23 cellular contexts compared by ENCODE assay signal in the genomic region with DNA sequence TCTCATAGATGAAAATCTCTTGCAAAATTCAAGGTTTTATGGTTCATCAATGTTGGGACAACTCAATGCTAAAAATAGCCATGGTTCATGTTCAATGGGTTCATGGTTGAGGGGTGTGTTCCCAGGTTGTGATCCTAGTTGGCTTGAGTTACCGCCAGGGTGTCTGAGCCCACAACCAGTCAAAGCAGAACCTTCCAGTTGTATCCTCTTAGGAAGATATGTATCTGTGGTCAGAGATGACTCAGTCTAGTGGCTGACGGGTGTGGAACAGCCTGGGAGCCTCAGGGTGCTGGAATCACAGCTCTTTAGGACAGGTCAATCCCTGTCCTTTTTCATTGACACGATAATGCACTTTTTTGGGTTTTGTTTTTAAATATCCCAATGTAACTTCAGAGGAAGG.
DNase-seq lines count a peak whose midpoint lies in the region; FAIRE-seq and TF ChIP-seq lines count a peak whose summit lies in the region.
"Had no signal": no experiment of that assay in that cellular context is flagged by ENCODE, and none has a peak within 500 bp of the region (broad histone marks: within the 10 kb centered on the region; RNA-seq: fewer than 3 reads in every experiment).

No MANE protein-coding gene starts in this region.

- peaks cover 12% of the 10 kb centered on the region for H3K4me1 Mint-ChIP-seq in astrocyte (ENCODE audit: low read depth, unreplicated experiment)
- H3K4me1 Mint-ChIP-seq: activated CD8-positive, alpha-beta memory T cell treated with anti-CD3 and anti-CD28 coated beads, Interleukin-2, amount 10 ng/mL, durations not matched to agents 7 days and 5 days; CD14-positive monocyte; nephron progenitor cell had no signal

- H3K14ac ChIP-seq in neuronal stem cell (ENCODE audit: low read length), result no peak overlapping the region

- H3K9me3 Mint-ChIP-seq in astrocyte (ENCODE audit: unreplicated experiment), result peaks cover 25% of the 10 kb centered on the region

- no peak overlapping the region for H3K4me3 ChIP-seq in astrocyte (ENCODE audit: insufficient read depth, low read depth, low read length)
- H3K4me3 ChIP-seq in neuronal stem cell (ENCODE audit: low read length in 2 of 2), result no peak overlapping the region
- H3K4me3 ChIP-seq: HAP-1, SK-N-MC, upper lobe of left lung had no signal

- no peak overlapping the region for H2BK15ac ChIP-seq in neuronal stem cell (ENCODE audit: low read length)

- no peak overlapping the region for H2BK12ac ChIP-seq in neuronal stem cell (ENCODE audit: low read length)

- H3K4me2 ChIP-seq in astrocyte (ENCODE audit: low read length), result no peak overlapping the region
- no peak overlapping the region for H3K4me2 ChIP-seq in neuronal stem cell (ENCODE audit: insufficient read depth, low read length, poor library complexity, severe bottlenecking)

- no peak overlapping the region for H3K18ac ChIP-seq in neuronal stem cell (ENCODE audit: low read length)

- H3K27ac Mint-ChIP-seq in astrocyte (ENCODE audit: unreplicated experiment), result no peak overlapping the region
- H3K27ac Mint-ChIP-seq: activated CD8-positive, alpha-beta memory T cell treated with anti-CD3 and anti-CD28 coated beads, Interleukin-2, amount 10 ng/mL, durations not matched to agents 7 days and 5 days; CD14-positive monocyte; dendritic cell treated with granulocyte-macrophage colony-stimulating factor and Interleukin-4, amounts not matched to agents 40 ng/mL and 50 ng/mL, for 4 days; nephron progenitor cell had no signal

- no peak overlapping the region for H2BK5ac ChIP-seq in neuronal stem cell (ENCODE audit: low read length)

- H3K36me3 Mint-ChIP-seq in astrocyte (ENCODE audit: low read depth, unreplicated experiment), result peaks cover 2% of the 10 kb centered on the region
- H3K36me3 Mint-ChIP-seq: CD14-positive monocyte had no signal

- no peak for TF ChIP-seq CTCF in astrocyte (IDR thresholded peaks at IDR 0.05; ENCODE audit: insufficient read depth, low read depth, low read length)

- no peaks in the 10 kb centered on the region for H4K20me1 ChIP-seq in astrocyte (ENCODE audit: insufficient read depth, low read length)

- no peaks in the 10 kb centered on the region for H3K36me3 ChIP-seq in astrocyte (ENCODE audit: insufficient read depth, low read length)
- no peaks in the 10 kb centered on the region for H3K36me3 ChIP-seq in neuronal stem cell (replicated peaks in 1 of 2; ENCODE audit: control insufficient read depth in 2 of 2, insufficient read depth in 2 of 2, low read length in 2 of 2)
- H3K36me3 ChIP-seq: HAP-1, upper lobe of left lung had no signal

- no peak overlapping the region for H3K23ac ChIP-seq in neuronal stem cell (ENCODE audit: low read depth, low read length, poor library complexity)

- no peaks in the 10 kb centered on the region for H3K27me3 ChIP-seq in astrocyte (ENCODE audit: insufficient read depth, low read length)
- no peaks in the 10 kb centered on the region for H3K27me3 ChIP-seq in neuronal stem cell (ENCODE audit: control insufficient read depth in 3 of 3, insufficient read depth in 3 of 3, low read depth in 1 of 3, low read length in 3 of 3)
- H3K27me3 ChIP-seq: upper lobe of left lung had no signal

- no peak overlapping the region for H4K91ac ChIP-seq in neuronal stem cell (ENCODE audit: low read depth, low read length, poor library complexity)

- H3K27me3 Mint-ChIP-seq in astrocyte (ENCODE audit: low read depth, unreplicated experiment), result no peaks in the 10 kb centered on the region
- H3K27me3 Mint-ChIP-seq: activated CD8-positive, alpha-beta memory T cell treated with anti-CD3 and anti-CD28 coated beads, Interleukin-2, amount 10 ng/mL, durations not matched to agents 7 days and 5 days; dendritic cell treated with granulocyte-macrophage colony-stimulating factor and Interleukin-4, amounts not matched to agents 40 ng/mL and 50 ng/mL, for 4 days had no signal

- no peak overlapping the region for H4K8ac ChIP-seq in neuronal stem cell (ENCODE audit: low read depth, low read length)

- H3K79me1 ChIP-seq in neuronal stem cell (ENCODE audit: low read depth, low read length), result no peaks in the 10 kb centered on the region

- H2BK120ac ChIP-seq in neuronal stem cell (ENCODE audit: low read depth, low read length), result no peak overlapping the region

- H3K4ac ChIP-seq in neuronal stem cell (ENCODE audit: low read length), result no peak overlapping the region

- no peak overlapping the region for H2AK5ac ChIP-seq in neuronal stem cell (ENCODE audit: low read depth, low read length)

- H3K9ac ChIP-seq in astrocyte (ENCODE audit: low read length) (no peak overlapping the region), neuronal stem cell (ENCODE audit: low read depth, low read length, poor library complexity) (no peak overlapping the region)

- H3K4me1 ChIP-seq in astrocyte (ENCODE audit: insufficient read depth, low read length) (no peaks in the 10 kb centered on the region), neuronal stem cell (ENCODE audit: control insufficient read depth in 2 of 2, insufficient read depth in 1 of 2, low read depth in 1 of 2, low read length in 2 of 2) (no peaks in the 10 kb centered on the region)
- H3K4me1 ChIP-seq: HAP-1, upper lobe of left lung had no signal

- no CpG with 5 or more reads among the region's 3 CpGs for whole genome bisulfite sequencing in neuronal stem cell (ENCODE audit: extremely low coverage in 2 of 2, insufficient read length in 2 of 2, insufficient replicate concordance in 1 of 2), 2 donors

- H2AFZ ChIP-seq in astrocyte (ENCODE audit: low read depth, low read length) (no peak overlapping the region), neuronal stem cell (ENCODE audit: low read length) (no peak overlapping the region)

- H3K27ac ChIP-seq in astrocyte (ENCODE audit: low read depth, low read length) (no peak overlapping the region), neuronal stem cell (replicated peaks; ENCODE audit: low read length) (no peak overlapping the region)
- H3K27ac ChIP-seq: SK-N-MC, upper lobe of left lung had no signal

- H3K79me2 ChIP-seq in astrocyte (ENCODE audit: insufficient read depth, low read length), result no peaks in the 10 kb centered on the region

- no peak for FAIRE-seq in astrocyte (lab: Jason Lieb, UNC)
- FAIRE-seq: GM18507 had no signal

- peak; percentile 6 for DNase-seq in AG08395 (ENCODE audit: low spot score)
- peak; percentile 22 to 49 for DNase-seq in Kasumi-1 (lab: John Stamatoyannopoulos, UW)
- DNase-seq in astrocyte (ENCODE audit: low read depth), result peak; percentile 20
- peak; percentile 39 for DNase-seq in kidney glomerular epithelial cell (lab: John Stamatoyannopoulos, UW)
- no peak for DNase-seq in activated T-cell treated with anti-CD3 and anti-CD28 coated beads for 4 hours
- no peak for DNase-seq in T-helper 2 cell
- no peak for DNase-seq in neuronal stem cell (ENCODE audit: low spot score)
- DNase-seq in cerebellum (ENCODE audit: low spot score), result no peak
- DNase-seq: activated CD8-positive, alpha-beta memory T cell treated with anti-CD3 and anti-CD28 coated beads, Interleukin-2, amount 10 ng/mL, durations not matched to agents 7 days and 5 days; activated gamma-delta T cell; head of caudate nucleus; mesendoderm; MM.1S; NCI-H1694 treated with DMSO at 0.1 percent for 48 hours; NCI-H446 treated with DMSO at 0.1 percent for 48 hours; nephron progenitor cell; stimulated activated naive CD4-positive, alpha-beta T cell treated with Interleukin-2 at 50 U/mL for 16 hours; upper lobe of left lung had no signal

- no peaks in the 10 kb centered on the region for H3K9me3 ChIP-seq in astrocyte (ENCODE audit: insufficient read depth, low read depth, low read length)
- no peaks in the 10 kb centered on the region for H3K9me3 ChIP-seq in neuronal stem cell (replicated peaks in 1 of 2; ENCODE audit: control insufficient read depth in 2 of 2, insufficient read depth in 1 of 2, low read depth in 1 of 2, low read length in 2 of 2)

- no peak overlapping the region for H3K4me3 Mint-ChIP-seq in astrocyte (ENCODE audit: unreplicated experiment)
- H3K4me3 Mint-ChIP-seq: activated CD8-positive, alpha-beta memory T cell treated with anti-CD3 and anti-CD28 coated beads, Interleukin-2, amount 10 ng/mL, durations not matched to agents 7 days and 5 days; CD14-positive monocyte; dendritic cell treated with granulocyte-macrophage colony-stimulating factor and Interleukin-4, amounts not matched to agents 40 ng/mL and 50 ng/mL, for 4 days; nephron progenitor cell had no signal

Comparison
In these comparisons a context has a peak if more than half of its experiments do, and no peak if none do; other contexts are left out.
1. DNase-seq: peak in AG08395 (single experiment), Kasumi-1 (2 of 2), astrocyte (single experiment) and kidney glomerular epithelial cell (single experiment); none in activated T-cell treated with anti-CD3 and anti-CD28 coated beads for 4 hours (single experiment), T-helper 2 cell (0 of 5), neuronal stem cell (single experiment) and cerebellum (single experiment).